Comparison of ENCODE assay signal across 22 cellular contexts in the genomic region with DNA sequence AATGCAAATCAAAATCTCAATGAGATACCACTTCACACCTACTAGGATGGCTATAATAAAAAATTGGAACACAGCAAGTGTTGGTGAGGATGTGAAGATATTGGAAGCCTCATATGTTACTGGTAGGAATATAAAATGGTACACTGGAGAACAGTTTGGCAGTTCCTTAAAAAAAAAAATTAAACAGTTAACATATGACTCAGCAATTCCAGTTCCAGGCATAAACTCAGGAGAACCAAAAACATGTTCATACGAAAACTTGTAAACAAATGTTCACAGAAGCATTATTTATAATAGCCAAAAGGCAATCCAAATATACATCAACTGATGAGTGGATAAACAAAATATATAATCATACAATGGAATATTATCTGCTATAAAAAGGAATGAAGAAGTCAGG. TPM values are rescaled to one million over a fixed set of nuclear protein-coding genes. Genes with fewer than 3 reads are reported as not detected.
DNase-seq lines count a peak whose midpoint lies in the region; ATAC-seq, FAIRE-seq and TF ChIP-seq lines count a peak whose summit lies in the region.
"Had no signal": no experiment of that assay in that cellular context is flagged by ENCODE, and none has a peak within 500 bp of the region (broad histone marks: within the 10 kb centered on the region; RNA-seq: fewer than 3 reads in every experiment).

No MANE protein-coding gene starts in this region.

- H3K79me1 ChIP-seq in IMR-90 (ENCODE audit: low read depth in 1 of 2, low read length in 2 of 2), result peaks cover 24 to 70% of the 10 kb centered on the region in 2 experiments

- H3K14ac ChIP-seq in IMR-90 (replicated peaks; ENCODE audit: low read depth, low read length), result no peak overlapping the region

- H2BK5ac ChIP-seq in IMR-90 (ENCODE audit: low read depth, low read length, poor library complexity, severe bottlenecking), result peak overlapping the region; percentile 50

- no peak overlapping the region for H3K56ac ChIP-seq in IMR-90 (ENCODE audit: extremely low read depth, insufficient read depth, low read length)

- H2AK5ac ChIP-seq in IMR-90 (ENCODE audit: low read depth, low read length), result no peak overlapping the region

- dilution Hi-C loops in IMR-90 (cut with HindIII; ENCODE audit: low sequenced_read_pairs, unreplicated experiment), result no loop called here

- H3K9me3 ChIP-seq in IMR-90 (ENCODE audit: control insufficient read depth, insufficient read depth, low read length) (no peaks in the 10 kb centered on the region), K562 (replicated peaks; ENCODE audit: control insufficient read depth, insufficient read depth, low read depth, low read length) (no peaks in the 10 kb centered on the region), neutrophil (no peaks in the 10 kb centered on the region), OCI-LY7 (ENCODE audit: low read length) (no peaks in the 10 kb centered on the region)
- H3K9me3 ChIP-seq: thoracic aorta had no signal

- BruUV-seq in IMR-90 (replicated peaks; lab: Mats Ljungman, UMichigan), result no TSS peak
- BruUV-seq in K562 (replicated peaks; lab: Mats Ljungman, UMichigan), result no TSS peak
- no TSS peak for BruUV-seq in OCI-LY7 (replicated peaks; lab: Mats Ljungman, UMichigan)

- no peak overlapping the region for H3K18ac ChIP-seq in IMR-90 (ENCODE audit: low read depth, low read length)

- peaks cover 43% of the 10 kb centered on the region for H4K20me1 ChIP-seq in IMR-90 (ENCODE audit: insufficient read depth, low read length)
- H4K20me1 ChIP-seq in K562 (replicated peaks; ENCODE audit: control insufficient read depth, insufficient read depth, low read length), result no peaks in the 10 kb centered on the region
- no peaks in the 10 kb centered on the region; the same call in 1 of the 2 replicates for H4K20me1 ChIP-seq in OCI-LY7 (ENCODE audit: insufficient read depth, low read length)

- peak; percentile 15 for DNase-seq in EH (ENCODE audit: low read depth)
- peak; percentile 62 for DNase-seq in IMR-90
- no peak for DNase-seq in K562 (ENCODE audit: extremely low read depth in 1 of 4, low spot score in 3 of 4)
- no peak for DNase-seq in head of caudate nucleus
- no peak for DNase-seq in OCI-LY7 (ENCODE audit: low spot score)
- DNase-seq: activated CD4-positive, alpha-beta T cell treated with anti-CD3 and anti-CD28 coated beads, Interleukin-2, amount 50 U/mL, for 1 hour; CD8-positive, alpha-beta memory T cell; DMS79; effector CD8-positive, alpha-beta T cell; mammary epithelial cell; MM.1S; NCI-H187; NCI-H2227 treated with DMSO at 0.1 percent for 48 hours; SHP77 treated with DMSO at 0.1 percent for 48 hours; stimulated activated naive CD4-positive, alpha-beta T cell; T-cell had no signal

- WGBS in IMR-90 (ENCODE audit: extremely low coverage in 2 of 2, insufficient read length in 1 of 2), 2 experiments, result no CpG with 5 or more reads among the region's 1 CpG
- 36% methylated on average over 1 of the region's 1 CpG for WGBS in K562 (ENCODE audit: insufficient coverage, low coverage, missing lambda C conversion rate)

- peak overlapping the region; percentile 25; the same call in 1 of the 2 replicates for H3K27ac ChIP-seq in IMR-90 (ENCODE audit: insufficient read depth, low read length)
- peak overlapping the region; percentile 51; the same call in 2 of the 3 replicates for H3K27ac ChIP-seq in K562 (ENCODE audit: extremely low read depth, low read depth, low read length)
- H3K27ac ChIP-seq in neutrophil, result peak overlapping the region; percentile 41
- H3K27ac ChIP-seq in OCI-LY7 (ENCODE audit: low read depth, low read length, poor library complexity, severe bottlenecking), result no peak overlapping the region
- H3K27ac ChIP-seq: thoracic aorta had no signal

- peak; percentile 65 for ATAC-seq in IMR-90 (ENCODE audit: low read depth)
- ATAC-seq in K562, result no peak; the same call in 2 of the 3 replicates
- no peak for ATAC-seq in GM21515 (IDR thresholded peaks at IDR 0.05; ENCODE audit: unreplicated experiment)
- ATAC-seq: activated T-helper 17 cell treated with anti-CD3 and anti-CD28 coated beads, Interleukin-2, amount 50 U/mL, for 72 hours; GM12878; T-cell had no signal

- no peak for TF ChIP-seq POLR2A in IMR-90 (IDR thresholded peaks at IDR 0.05; ENCODE audit: low read depth, low read length)
- no peak for TF ChIP-seq POLR2A in K562 (conservative IDR thresholded peaks at IDR 0.05)

- peak overlapping the region; percentile 27; the same call in 1 of the 2 replicates for H2BK120ac ChIP-seq in IMR-90 (ENCODE audit: low read depth, low read length)

- H3K9me1 ChIP-seq in IMR-90 (ENCODE audit: insufficient read depth, low read length) (peaks cover 16% of the 10 kb centered on the region), K562 (ENCODE audit: control insufficient read depth, insufficient read depth, low read length) (no peaks in the 10 kb centered on the region)

- no peak overlapping the region for H3K23ac ChIP-seq in IMR-90 (ENCODE audit: low read depth, low read length)

- POLR2A ChIA-PET in IMR-90 (lab: Charles Lee; ENCODE audit: unreplicated experiment), result no interaction called here
- POLR2A ChIA-PET in K562 (lab: Yijun Ruan, JAX), result no interaction called here
- POLR2A ChIA-PET in OCI-LY7 (lab: Charles Lee), result no interaction called here

- no peak overlapping the region for H2AFZ ChIP-seq in IMR-90 (replicated peaks; ENCODE audit: low read length, poor library complexity)
- peak overlapping the region; percentile 28 for H2AFZ ChIP-seq in K562 (ENCODE audit: low read depth, low read length)
- H2AFZ ChIP-seq in OCI-LY7 (ENCODE audit: low read length), result no peak overlapping the region

- FAIRE-seq in K562 (lab: Jason Lieb, UNC), result no peak
- FAIRE-seq: GM12878 had no signal

- CTCF ChIA-PET in IMR-90 (lab: Yijun Ruan, JAX), result interaction anchor here (0.6 kb wide), 1 partner anchor 275 kb away, joined by 9 read pairs; no protein-coding TSS in a partner anchor
- CTCF ChIA-PET in K562 (lab: Yijun Ruan, JAX; ENCODE audit: low intra/inter-chr PET ratio), result no interaction called here
- CTCF ChIA-PET in OCI-LY7 (lab: Charles Lee; ENCODE audit: unreplicated experiment), result no interaction called here

- no peak overlapping the region for H4K5ac ChIP-seq in IMR-90 (ENCODE audit: low read depth, low read length)

- peak overlapping the region; percentile 67; the same call in 1 of the 2 replicates for H2BK20ac ChIP-seq in IMR-90 (ENCODE audit: low read depth, low read length)

- H3K4me3 ChIP-seq in IMR-90 (ENCODE audit: insufficient read depth, low read depth, low read length) (no peak overlapping the region), K562 (no peak overlapping the region), neutrophil (ENCODE audit: low read depth in 1 of 2, low read length in 1 of 2) (no peak overlapping the region), OCI-LY7 (ENCODE audit: low read depth, low read length, poor library complexity, severe bottlenecking) (no peak overlapping the region)
- H3K4me3 ChIP-seq: GM12878, smooth muscle cell had no signal

- H3K4me1 ChIP-seq in IMR-90 (ENCODE audit: control insufficient read depth, insufficient read depth, low read length), result peaks cover 12% of the 10 kb centered on the region
- H3K4me1 ChIP-seq in K562 (replicated peaks in 1 of 2; ENCODE audit: control insufficient read depth in 2 of 2, insufficient read depth in 2 of 2, low read length in 2 of 2), result peaks cover 14 to 19% of the 10 kb centered on the region in 2 experiments
- H3K4me1 ChIP-seq in neutrophil (ENCODE audit: control insufficient read depth in 1 of 2, insufficient read depth in 1 of 2, low read depth in 1 of 2, low read length in 1 of 2), result peaks cover 14 to 18% of the 10 kb centered on the region in 2 experiments
- peaks cover 9% of the 10 kb centered on the region for H3K4me1 ChIP-seq in OCI-LY7 (ENCODE audit: insufficient read depth, low read length, poor library complexity, severe bottlenecking)

- H2BK15ac ChIP-seq in IMR-90 (ENCODE audit: low read depth, low read length), result peak overlapping the region; percentile 11; the same call in 1 of the 3 replicates

- H3K4ac ChIP-seq in IMR-90 (ENCODE audit: low read depth, low read length), result no peak overlapping the region

- peaks cover 19% of the 10 kb centered on the region; the same call in 2 of the 3 replicates for H3K79me2 ChIP-seq in K562 (ENCODE audit: control insufficient read depth, insufficient read depth, low read length)
- H3K79me2 ChIP-seq in OCI-LY7 (ENCODE audit: insufficient read depth, low read depth, low read length), result peaks cover 70% of the 10 kb centered on the region; the same call in 1 of the 2 replicates

- H2AK9ac ChIP-seq in IMR-90 (replicated peaks; ENCODE audit: low read depth, low read length, poor library complexity), result no peak overlapping the region

- H3K4me2 ChIP-seq in IMR-90 (ENCODE audit: low read depth, low read length) (peak overlapping the region; percentile 44), K562 (ENCODE audit: insufficient read depth, low read length) (no peak overlapping the region), OCI-LY7 (ENCODE audit: low read length) (no peak overlapping the region)
- H3K4me2 ChIP-seq: smooth muscle cell had no signal

- H4K91ac ChIP-seq in IMR-90 (ENCODE audit: insufficient read depth, low read depth, low read length), result no peak overlapping the region

- no peaks in the 10 kb centered on the region for H3K9me2 ChIP-seq in OCI-LY7 (ENCODE audit: insufficient read depth, low read length)

- TF ChIP-seq RAD21 in IMR-90 (IDR thresholded peaks at IDR 0.05; ENCODE audit: low read length), result no peak
- no peak for TF ChIP-seq RAD21 in K562 (CRISPR knock-in tag; conservative IDR thresholded peaks at IDR 0.05 in 1 of 2, IDR thresholded peaks at IDR 0.05 in 1 of 2)

- H3K27me3 ChIP-seq in IMR-90 (ENCODE audit: control insufficient read depth, insufficient read depth, low read length) (no peaks in the 10 kb centered on the region), K562 (ENCODE audit: control insufficient read depth in 2 of 2, insufficient read depth in 2 of 2, low read length in 2 of 2) (no peaks in the 10 kb centered on the region), neutrophil (no peaks in the 10 kb centered on the region)

- in situ Hi-C loops in IMR-90 (cut with MboI; ENCODE audit: low sequenced_read_pairs), result no loop called here
- in situ Hi-C loops in K562 (cut with MboI), result no loop called here

- H3K9ac ChIP-seq in IMR-90 (ENCODE audit: low read depth, low read length), result no peak overlapping the region
- H3K9ac ChIP-seq in K562 (ENCODE audit: insufficient read depth in 1 of 2, low read depth in 2 of 2, low read length in 2 of 2), result no peak overlapping the region

- intact Hi-C loops in IMR-90 (cut with micrococcal nuclease) (no loop called here), K562 (cut with micrococcal nuclease) (no loop called here), head of caudate nucleus (cut with DNase I) (no loop called here), OCI-LY7 (cut with micrococcal nuclease; ENCODE audit: unreplicated experiment) (no loop called here)

- no peaks in the 10 kb centered on the region for H3K36me3 ChIP-seq in IMR-90 (ENCODE audit: control insufficient read depth, insufficient read depth, low read length)
- H3K36me3 ChIP-seq in K562 (ENCODE audit: control insufficient read depth, insufficient read depth, low read length), result no peaks in the 10 kb centered on the region
- no peaks in the 10 kb centered on the region for H3K36me3 ChIP-seq in neutrophil
- H3K36me3 ChIP-seq in OCI-LY7 (ENCODE audit: insufficient read depth, low read length), result peaks cover 11% of the 10 kb centered on the region; the same call in 1 of the 2 replicates
- H3K36me3 ChIP-seq: thoracic aorta had no signal

- no peak for TF ChIP-seq CTCF in IMR-90 (conservative IDR thresholded peaks at IDR 0.05; ENCODE audit: low read depth, low read length)
- no peak for TF ChIP-seq CTCF in K562 (IDR thresholded peaks at IDR 0.05 in 2 of 3, conservative IDR thresholded peaks at IDR 0.05 in 1 of 3; ENCODE audit: insufficient read depth in 2 of 3, low read depth in 1 of 3, low read length in 3 of 3)
- no peak for TF ChIP-seq CTCF in neutrophil (IDR thresholded peaks at IDR 0.05)
- no peak for TF ChIP-seq CTCF in OCI-LY7 (conservative IDR thresholded peaks at IDR 0.05; ENCODE audit: low read length)

- no peak overlapping the region for H4K8ac ChIP-seq in IMR-90 (ENCODE audit: low read depth in 2 of 2, low read length in 2 of 2)

- TF ChIP-seq EP300 in K562 (IDR thresholded peaks at IDR 0.05; ENCODE audit: low read length), result no peak

RNA-seq across cellular contexts. Expression of a gene that starts 28.2 kb away (rescaled TPM):
- total RNA-seq in IMR-90 (2012; rRNA removed) (8.8 and 9.7 TPM in 2 replicates), K562 (2014; rRNA removed) (6.9 and 9.7 TPM in 2 replicates), K562 (2014; rRNA removed; fragmentation: Illumina TruSeq; extraction: Trizol) (13.0 and 13.1 TPM in 2 replicates), K562 (2015; rRNA removed; fragmentation: Illumina TruSeq; extraction: Trizol) (15.5 and 15.8 TPM in 2 replicates), K562 (2021) (12.9 and 15.2 TPM in 2 replicates), OCI-LY7 (2022) (69.7 and 81.0 TPM in 2 replicates)
- polyA plus RNA-seq in IMR-90 (2012; rRNA removed) (3.3 and 3.6 TPM in 2 replicates), K562 (2011; rRNA removed) (8.6 and 13.3 TPM in 2 replicates), K562 (2014; fragmentation: Illumina TruSeq; extraction: Trizol) (4.8 and 5.2 TPM in 2 replicates), K562 (2014; fragmentation: Nextera tagmentation; extraction: Ambion mirVana) (1 to 10 TPM; 6.1 to 7.8 TPM), K562 (2014; rRNA removed) (4.7 and 5.1 TPM in 2 replicates)
- polyA plus RNA-seq in IMR-90 (2012; cell fraction: cytosol; rRNA removed), result 1.1 and 1.9 TPM in 2 replicates
- polyA plus RNA-seq in IMR-90 (2012; cell fraction: nucleus; rRNA removed; ENCODE audit: low replicate concordance), result 4.0 and 17.5 TPM in 2 replicates
- total RNA-seq in K562 (2011; cell fraction: chromatin; rRNA removed; ENCODE audit: low replicate concordance), result 8.2 and 25.2 TPM in 2 replicates
- total RNA-seq in K562 (2011; cell fraction: nucleolus; rRNA removed), result 5.3 and 8.6 TPM in 2 replicates
- total RNA-seq in K562 (2011; cell fraction: nucleoplasm; rRNA removed), result 14.1 and 23.3 TPM in 2 replicates
- polyA plus RNA-seq in K562 (2011; cell fraction: cytosol; rRNA removed), result 3.4 and 8.5 TPM in 2 replicates
- polyA plus RNA-seq in K562 (2011; cell fraction: nucleus; rRNA removed), result 6.3 and 11.5 TPM in 2 replicates
- 3.9 and 4.3 TPM in 2 replicates for polyA plus RNA-seq in K562 (2012)
- 33.6 and 48.2 TPM in 2 replicates for polyA minus RNA-seq in K562 (2011; rRNA and poly(A)+ RNA removed)
- polyA minus RNA-seq in K562 (2011; cell fraction: cytosol; rRNA and poly(A)+ RNA removed), result 17.8 and 20.3 TPM in 2 replicates
- polyA minus RNA-seq in K562 (2011; cell fraction: nucleus; rRNA and poly(A)+ RNA removed), result 4.7 and 12.3 TPM in 2 replicates
- total RNA-seq in OCI-LY7 (2014; rRNA removed; shearing (Covaris generic)), result 35.4 and 36.8 TPM in 2 replicates

Comparison
In these comparisons a context has a peak if more than half of its experiments do, and no peak if none do; other contexts are left out.
1. DNase-seq: peak in EH (single experiment) and IMR-90 (single experiment); none in K562 (0 of 4), head of caudate nucleus (0 of 42) and OCI-LY7 (single experiment).